Comparison of ENCODE assay signal across 10 cellular contexts in genomic region chr11:130671801-130672700, GRCh38.
DNase-seq lines count a peak whose midpoint lies in the region; ATAC-seq and TF ChIP-seq lines count a peak whose summit lies in the region.
"Had no signal": no experiment of that assay in that cellular context is flagged by ENCODE, and none has a peak within 500 bp of the region (broad histone marks: within the 10 kb centered on the region; RNA-seq: fewer than 3 reads in every experiment).

No MANE protein-coding gene starts in this region.

- H3K4me3 Mint-ChIP-seq in T-cell, result no peak overlapping the region
- H3K4me3 Mint-ChIP-seq: B cell had no signal

- POLR2A ChIA-PET in T-cell (lab: Charles Lee), result no interaction called here

- H3K9me3 Mint-ChIP-seq in T-cell, result no peaks in the 10 kb centered on the region

- no peaks in the 10 kb centered on the region for H3K9me3 ChIP-seq in lower lobe of right lung
- H3K9me3 ChIP-seq in transverse colon, result no peaks in the 10 kb centered on the region

- no peaks in the 10 kb centered on the region for H3K27me3 ChIP-seq in lower lobe of right lung (ENCODE audit: low read depth)
- H3K27me3 ChIP-seq in transverse colon, result no peaks in the 10 kb centered on the region

- H3K27ac ChIP-seq in lower lobe of right lung (no peak overlapping the region), transverse colon (peak overlapping the region; percentile 39 to 75 (median 58))

- intact Hi-C loops in lower lobe of right lung (cut with DNase I), result no loop called here
- intact Hi-C loops in transverse colon (cut with DNase I; ENCODE audit: low total_unique reads), result no loop called here

- no peaks in the 10 kb centered on the region for H3K4me1 Mint-ChIP-seq in T-cell
- H3K4me1 Mint-ChIP-seq: B cell had no signal

- H3K4me1 ChIP-seq in lower lobe of right lung, result peaks cover under 1% of the 10 kb centered on the region
- peaks cover 4 to 35% (median 9%) of the 10 kb centered on the region in 4 donors for H3K4me1 ChIP-seq in transverse colon

- TF ChIP-seq CTCF in choroid plexus epithelial cell (conservative IDR thresholded peaks at IDR 0.05; ENCODE audit: low read depth, low read length) (no peak), lower lobe of right lung (IDR thresholded peaks at IDR 0.05) (no peak), transverse colon (IDR thresholded peaks at IDR 0.05) (no peak)

- CTCF ChIA-PET in T-cell (lab: Charles Lee), result no interaction called here

- H3K4me3 ChIP-seq in choroid plexus epithelial cell (ENCODE audit: low read depth, low read length), result no peak overlapping the region
- no peak overlapping the region for H3K4me3 ChIP-seq in lower lobe of right lung
- H3K4me3 ChIP-seq in transverse colon, result no peak overlapping the region

- H3K27me3 Mint-ChIP-seq in T-cell, result peaks cover 12 to 16% of the 10 kb centered on the region in 2 donors

- TF ChIP-seq EP300 in transverse colon (IDR thresholded peaks at IDR 0.05; ENCODE audit: low read depth), result no peak

- ATAC-seq in lower lobe of right lung (peak; percentile 68 to 69), T-cell (replicated peaks in 1 of 4) (no peak)

- 62 to 77% methylated on average over 4 to 14 of the region's 14 CpGs for WGBS in transverse colon (ENCODE audit: low coverage in 1 of 2), 2 donors

- H3K36me3 Mint-ChIP-seq in T-cell, result no peaks in the 10 kb centered on the region

- in situ Hi-C loops in transverse colon (cut with MboI; ENCODE audit: low pct_ligation_motif_present in 1 of 4, low pct_unique_long_range_greater_than_20kb in 1 of 4, low sequenced_read_pairs in 3 of 4), result loop anchor here in 1 of 4 donors (25.0 kb wide), 1 partner anchor 235 kb away; the partner anchor contains the start of genes ADAMTS15 and ADAMTS8

- H3K36me3 ChIP-seq in lower lobe of right lung (no peaks in the 10 kb centered on the region), transverse colon (no peaks in the 10 kb centered on the region)

- TF ChIP-seq POLR2A in transverse colon (IDR thresholded peaks at IDR 0.05), result no peak

- no peak overlapping the region for H3K27ac Mint-ChIP-seq in T-cell
- H3K27ac Mint-ChIP-seq: B cell had no signal

- DNase-seq in DMS79 treated with DMSO at 0.1 percent for 48 hours (lab: John Stamatoyannopoulos, UW) (peak; percentile 2), DMS79 (lab: John Stamatoyannopoulos, UW) (no peak), choroid plexus epithelial cell (ENCODE audit: low read depth) (peak; percentile 88), lower lobe of right lung (no peak), transverse colon (peak; percentile 49), germinal center (ENCODE audit: low spot score) (no peak), GM19240 (ENCODE audit: insufficient read length, low spot score) (no peak), T-cell (no peak)
- DNase-seq: NCI-H345 had no signal

Comparison
In these comparisons a context has a peak if more than half of its experiments do, and no peak if none do; other contexts are left out.
1. DNase-seq: peak in DMS79 treated with DMSO at 0.1 percent for 48 hours (single experiment), choroid plexus epithelial cell (single experiment) and transverse colon (single experiment); none in DMS79 (single experiment), lower lobe of right lung (single experiment), germinal center (single experiment), GM19240 (single experiment) and T-cell (0 of 34).
2. ATAC-seq: peak in lower lobe of right lung (2 of 2); none in T-cell (0 of 4).